8 cellular contexts compared by ENCODE assay signal in genomic region chr2:161063074-161063945, GRCh38.
DNase-seq lines count a peak whose midpoint lies in the region; ATAC-seq, FAIRE-seq and TF ChIP-seq lines count a peak whose summit lies in the region.

No MANE protein-coding gene starts in this region.

- no peak for TF ChIP-seq POLR2A in transverse colon (IDR thresholded peaks at IDR 0.05)

- intact Hi-C loops in pancreas (cut with DNase I) (no loop called here), transverse colon (cut with DNase I; ENCODE audit: low total_unique reads) (no loop called here)

- no peaks in the 10 kb centered on the region for H3K36me3 ChIP-seq in HAP-1 (replicated peaks)
- no peaks in the 10 kb centered on the region for H3K36me3 ChIP-seq in SJCRH30
- H3K36me3 ChIP-seq in pancreas: no peaks in the 10 kb centered on the region
- H3K36me3 ChIP-seq in transverse colon: no peaks in the 10 kb centered on the region

- ATAC-seq in pancreas: peak; percentile 89 to 99 (median 96)

- peak; percentile 89 for TF ChIP-seq CTCF in GM10248 (IDR thresholded peaks at IDR 0.05; ENCODE audit: control extremely low read depth, extremely low read depth, low read depth, missing control alignments)
- TF ChIP-seq CTCF in pancreas (IDR thresholded peaks at IDR 0.05): peak; percentile 80 to 89 (median 82)
- peak; percentile 75 to 93 (median 89) for TF ChIP-seq CTCF in transverse colon (IDR thresholded peaks at IDR 0.05)

- CTCF ChIA-PET in GM10248 (lab: Yijun Ruan, JAX): interaction anchor here (0.6 to 5.7 kb wide), 76 partner anchors 10 to 1096 kb away, joined by 3 to 105 read pairs (median 4); partner anchors contain the start of gene PSMD14

- TF ChIP-seq EP300 in transverse colon (IDR thresholded peaks at IDR 0.05; ENCODE audit: low read depth): no peak

- H3K9me3 ChIP-seq in HAP-1: no peaks in the 10 kb centered on the region
- no peaks in the 10 kb centered on the region for H3K9me3 ChIP-seq in SJCRH30 (replicated peaks)
- no peaks in the 10 kb centered on the region for H3K9me3 ChIP-seq in pancreas
- no peaks in the 10 kb centered on the region for H3K9me3 ChIP-seq in transverse colon

- DNase-seq in GM10248 (ENCODE audit: extremely low spot score) (peak; percentile 48), HAP-1 (ENCODE audit: low spot score in 2 of 2) (peak; percentile 58 to 78), M059J (ENCODE audit: low read depth) (peak; percentile 77), SJCRH30 (peak; percentile 69 to 88), germinal center (ENCODE audit: low spot score) (peak; percentile 65), pancreas (peak in 4 of 6 donors; percentile 48 to 76 (median 60)), transverse colon (peak; percentile 80)
- peak; percentile 11 to 26 (median 19) for DNase-seq in activated naive CD4-positive, alpha-beta T cell (lab: John Stamatoyannopoulos, UW)

- in situ Hi-C loops in HAP-1 (cut with MboI; ENCODE audit: low sequenced_read_pairs) (no loop called here), transverse colon (cut with MboI; ENCODE audit: low pct_ligation_motif_present in 1 of 4, low pct_unique_long_range_greater_than_20kb in 1 of 4, low sequenced_read_pairs in 3 of 4) (no loop called here)

- FAIRE-seq in pancreas (lab: Jason Lieb, UNC): peak; percentile 34

- POLR2A ChIA-PET in GM10248 (lab: Yijun Ruan, JAX): no interaction called here

- peaks cover 6% of the 10 kb centered on the region for H3K27me3 ChIP-seq in HAP-1 (ENCODE audit: low read depth)
- no peaks in the 10 kb centered on the region for H3K27me3 ChIP-seq in SJCRH30
- H3K27me3 ChIP-seq in pancreas: no peaks in the 10 kb centered on the region
- H3K27me3 ChIP-seq in transverse colon: no peaks in the 10 kb centered on the region

- no peak overlapping the region for H3K27ac ChIP-seq in SJCRH30
- no peak overlapping the region for H3K27ac ChIP-seq in pancreas
- H3K27ac ChIP-seq in transverse colon: peak overlapping the region in 2 of 4 donors; percentile 13 to 39

- WGBS in pancreas, 2 donors: 24 to 25% methylated on average over 8 of the region's 8 CpGs
- 31 to 38% methylated on average over 7 to 8 of the region's 8 CpGs for WGBS in transverse colon (ENCODE audit: low coverage in 1 of 2), 2 donors

- H3K4me3 ChIP-seq in HAP-1: no peak overlapping the region
- peak overlapping the region; percentile 21 for H3K4me3 ChIP-seq in SJCRH30
- no peak overlapping the region for H3K4me3 ChIP-seq in pancreas
- no peak overlapping the region for H3K4me3 ChIP-seq in transverse colon

- H3K4me1 ChIP-seq in HAP-1 (no peaks in the 10 kb centered on the region), SJCRH30 (peaks cover 15% of the 10 kb centered on the region), pancreas (no peaks in the 10 kb centered on the region), transverse colon (peaks cover 0 to 12% (median 3%) of the 10 kb centered on the region in 4 donors)

Comparison
In these comparisons a context has a peak if more than half of its experiments do, and no peak if none do; other contexts are left out.
1. DNase-seq: peak in every context shown above with its lines; median percentile 80 in transverse colon; 78 in SJCRH30; 77 in M059J; 68 in HAP-1; 65 in germinal center; 60 in pancreas; 48 in GM10248; 19 in activated naive CD4-positive, alpha-beta T cell.